1 cellular context compared by ENCODE assay signal in the genomic region with DNA sequence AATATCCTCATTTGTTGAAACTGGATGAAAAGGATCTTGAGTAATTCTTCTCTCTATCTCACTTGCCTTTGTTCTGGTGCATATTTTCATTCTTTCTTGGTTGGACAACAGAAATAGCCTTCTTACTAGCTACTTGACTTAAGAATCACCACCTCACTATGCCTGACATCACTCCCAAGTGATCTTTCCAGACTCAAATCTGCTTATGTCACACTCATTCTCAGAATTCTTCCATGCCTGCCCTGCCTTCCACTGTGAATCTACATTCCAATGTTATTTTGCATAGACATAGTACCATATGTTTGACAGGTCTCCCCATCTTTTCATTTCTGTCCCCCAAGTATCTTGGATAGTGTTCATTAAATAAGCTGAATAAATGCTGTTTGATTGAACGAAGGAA.
TF ChIP-seq lines count a peak whose summit lies in the region.

No MANE protein-coding gene starts in this region.

TF ChIP-seq in GM23338, 12 proteins besides CTCF, POLR2A, EP300 and RAD21:
- TF ChIP-seq EZH2phosphoT487 (IDR thresholded peaks at IDR 0.05; ENCODE audit: unreplicated experiment): no peak
- no peak for TF ChIP-seq NANOG (IDR thresholded peaks at IDR 0.05; ENCODE audit: borderline replicate concordance)
- TF ChIP-seq JUNB (IDR thresholded peaks at IDR 0.05; ENCODE audit: unreplicated experiment): no peak
- TF ChIP-seq EZH2 (IDR thresholded peaks at IDR 0.05; ENCODE audit: low read depth, unreplicated experiment): no peak
- no peak for TF ChIP-seq STAT1 (IDR thresholded peaks at IDR 0.05; ENCODE audit: unreplicated experiment)
- TF ChIP-seq, protein P1, sequence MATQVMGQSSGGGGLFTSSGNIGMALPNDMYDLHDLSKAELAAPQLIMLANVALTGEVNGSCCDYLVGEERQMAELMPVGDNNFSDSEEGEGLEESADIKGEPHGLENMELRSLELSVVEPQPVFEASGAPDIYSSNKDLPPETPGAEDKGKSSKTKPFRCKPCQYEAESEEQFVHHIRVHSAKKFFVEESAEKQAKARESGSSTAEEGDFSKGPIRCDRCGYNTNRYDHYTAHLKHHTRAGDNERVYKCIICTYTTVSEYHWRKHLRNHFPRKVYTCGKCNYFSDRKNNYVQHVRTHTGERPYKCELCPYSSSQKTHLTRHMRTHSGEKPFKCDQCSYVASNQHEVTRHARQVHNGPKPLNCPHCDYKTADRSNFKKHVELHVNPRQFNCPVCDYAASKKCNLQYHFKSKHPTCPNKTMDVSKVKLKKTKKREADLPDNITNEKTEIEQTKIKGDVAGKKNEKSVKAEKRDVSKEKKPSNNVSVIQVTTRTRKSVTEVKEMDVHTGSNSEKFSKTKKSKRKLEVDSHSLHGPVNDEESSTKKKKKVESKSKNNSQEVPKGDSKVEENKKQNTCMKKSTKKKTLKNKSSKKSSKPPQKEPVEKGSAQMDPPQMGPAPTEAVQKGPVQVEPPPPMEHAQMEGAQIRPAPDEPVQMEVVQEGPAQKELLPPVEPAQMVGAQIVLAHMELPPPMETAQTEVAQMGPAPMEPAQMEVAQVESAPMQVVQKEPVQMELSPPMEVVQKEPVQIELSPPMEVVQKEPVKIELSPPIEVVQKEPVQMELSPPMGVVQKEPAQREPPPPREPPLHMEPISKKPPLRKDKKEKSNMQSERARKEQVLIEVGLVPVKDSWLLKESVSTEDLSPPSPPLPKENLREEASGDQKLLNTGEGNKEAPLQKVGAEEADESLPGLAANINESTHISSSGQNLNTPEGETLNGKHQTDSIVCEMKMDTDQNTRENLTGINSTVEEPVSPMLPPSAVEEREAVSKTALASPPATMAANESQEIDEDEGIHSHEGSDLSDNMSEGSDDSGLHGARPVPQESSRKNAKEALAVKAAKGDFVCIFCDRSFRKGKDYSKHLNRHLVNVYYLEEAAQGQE (IDR thresholded peaks at IDR 0.05; ENCODE audit: unreplicated experiment): no peak
- no peak for TF ChIP-seq ZNF114 (CRISPR knock-in tag; IDR thresholded peaks at IDR 0.05)
- no peak for TF ChIP-seq ZNF331 (CRISPR knock-in tag; IDR thresholded peaks at IDR 0.05; ENCODE audit: low read depth)
- TF ChIP-seq CREB1 (CRISPR knock-in tag; IDR thresholded peaks at IDR 0.05; ENCODE audit: low read depth): no peak
- no peak for TF ChIP-seq POLR2AphosphoS5 (IDR thresholded peaks at IDR 0.05; ENCODE audit: low read depth)
- TF ChIP-seq, protein P2, sequence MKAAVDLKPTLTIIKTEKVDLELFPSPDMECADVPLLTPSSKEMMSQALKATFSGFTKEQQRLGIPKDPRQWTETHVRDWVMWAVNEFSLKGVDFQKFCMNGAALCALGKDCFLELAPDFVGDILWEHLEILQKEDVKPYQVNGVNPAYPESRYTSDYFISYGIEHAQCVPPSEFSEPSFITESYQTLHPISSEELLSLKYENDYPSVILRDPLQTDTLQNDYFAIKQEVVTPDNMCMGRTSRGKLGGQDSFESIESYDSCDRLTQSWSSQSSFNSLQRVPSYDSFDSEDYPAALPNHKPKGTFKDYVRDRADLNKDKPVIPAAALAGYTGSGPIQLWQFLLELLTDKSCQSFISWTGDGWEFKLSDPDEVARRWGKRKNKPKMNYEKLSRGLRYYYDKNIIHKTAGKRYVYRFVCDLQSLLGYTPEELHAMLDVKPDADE (IDR thresholded peaks at IDR 0.05): no peak
- TF ChIP-seq, protein P3, sequence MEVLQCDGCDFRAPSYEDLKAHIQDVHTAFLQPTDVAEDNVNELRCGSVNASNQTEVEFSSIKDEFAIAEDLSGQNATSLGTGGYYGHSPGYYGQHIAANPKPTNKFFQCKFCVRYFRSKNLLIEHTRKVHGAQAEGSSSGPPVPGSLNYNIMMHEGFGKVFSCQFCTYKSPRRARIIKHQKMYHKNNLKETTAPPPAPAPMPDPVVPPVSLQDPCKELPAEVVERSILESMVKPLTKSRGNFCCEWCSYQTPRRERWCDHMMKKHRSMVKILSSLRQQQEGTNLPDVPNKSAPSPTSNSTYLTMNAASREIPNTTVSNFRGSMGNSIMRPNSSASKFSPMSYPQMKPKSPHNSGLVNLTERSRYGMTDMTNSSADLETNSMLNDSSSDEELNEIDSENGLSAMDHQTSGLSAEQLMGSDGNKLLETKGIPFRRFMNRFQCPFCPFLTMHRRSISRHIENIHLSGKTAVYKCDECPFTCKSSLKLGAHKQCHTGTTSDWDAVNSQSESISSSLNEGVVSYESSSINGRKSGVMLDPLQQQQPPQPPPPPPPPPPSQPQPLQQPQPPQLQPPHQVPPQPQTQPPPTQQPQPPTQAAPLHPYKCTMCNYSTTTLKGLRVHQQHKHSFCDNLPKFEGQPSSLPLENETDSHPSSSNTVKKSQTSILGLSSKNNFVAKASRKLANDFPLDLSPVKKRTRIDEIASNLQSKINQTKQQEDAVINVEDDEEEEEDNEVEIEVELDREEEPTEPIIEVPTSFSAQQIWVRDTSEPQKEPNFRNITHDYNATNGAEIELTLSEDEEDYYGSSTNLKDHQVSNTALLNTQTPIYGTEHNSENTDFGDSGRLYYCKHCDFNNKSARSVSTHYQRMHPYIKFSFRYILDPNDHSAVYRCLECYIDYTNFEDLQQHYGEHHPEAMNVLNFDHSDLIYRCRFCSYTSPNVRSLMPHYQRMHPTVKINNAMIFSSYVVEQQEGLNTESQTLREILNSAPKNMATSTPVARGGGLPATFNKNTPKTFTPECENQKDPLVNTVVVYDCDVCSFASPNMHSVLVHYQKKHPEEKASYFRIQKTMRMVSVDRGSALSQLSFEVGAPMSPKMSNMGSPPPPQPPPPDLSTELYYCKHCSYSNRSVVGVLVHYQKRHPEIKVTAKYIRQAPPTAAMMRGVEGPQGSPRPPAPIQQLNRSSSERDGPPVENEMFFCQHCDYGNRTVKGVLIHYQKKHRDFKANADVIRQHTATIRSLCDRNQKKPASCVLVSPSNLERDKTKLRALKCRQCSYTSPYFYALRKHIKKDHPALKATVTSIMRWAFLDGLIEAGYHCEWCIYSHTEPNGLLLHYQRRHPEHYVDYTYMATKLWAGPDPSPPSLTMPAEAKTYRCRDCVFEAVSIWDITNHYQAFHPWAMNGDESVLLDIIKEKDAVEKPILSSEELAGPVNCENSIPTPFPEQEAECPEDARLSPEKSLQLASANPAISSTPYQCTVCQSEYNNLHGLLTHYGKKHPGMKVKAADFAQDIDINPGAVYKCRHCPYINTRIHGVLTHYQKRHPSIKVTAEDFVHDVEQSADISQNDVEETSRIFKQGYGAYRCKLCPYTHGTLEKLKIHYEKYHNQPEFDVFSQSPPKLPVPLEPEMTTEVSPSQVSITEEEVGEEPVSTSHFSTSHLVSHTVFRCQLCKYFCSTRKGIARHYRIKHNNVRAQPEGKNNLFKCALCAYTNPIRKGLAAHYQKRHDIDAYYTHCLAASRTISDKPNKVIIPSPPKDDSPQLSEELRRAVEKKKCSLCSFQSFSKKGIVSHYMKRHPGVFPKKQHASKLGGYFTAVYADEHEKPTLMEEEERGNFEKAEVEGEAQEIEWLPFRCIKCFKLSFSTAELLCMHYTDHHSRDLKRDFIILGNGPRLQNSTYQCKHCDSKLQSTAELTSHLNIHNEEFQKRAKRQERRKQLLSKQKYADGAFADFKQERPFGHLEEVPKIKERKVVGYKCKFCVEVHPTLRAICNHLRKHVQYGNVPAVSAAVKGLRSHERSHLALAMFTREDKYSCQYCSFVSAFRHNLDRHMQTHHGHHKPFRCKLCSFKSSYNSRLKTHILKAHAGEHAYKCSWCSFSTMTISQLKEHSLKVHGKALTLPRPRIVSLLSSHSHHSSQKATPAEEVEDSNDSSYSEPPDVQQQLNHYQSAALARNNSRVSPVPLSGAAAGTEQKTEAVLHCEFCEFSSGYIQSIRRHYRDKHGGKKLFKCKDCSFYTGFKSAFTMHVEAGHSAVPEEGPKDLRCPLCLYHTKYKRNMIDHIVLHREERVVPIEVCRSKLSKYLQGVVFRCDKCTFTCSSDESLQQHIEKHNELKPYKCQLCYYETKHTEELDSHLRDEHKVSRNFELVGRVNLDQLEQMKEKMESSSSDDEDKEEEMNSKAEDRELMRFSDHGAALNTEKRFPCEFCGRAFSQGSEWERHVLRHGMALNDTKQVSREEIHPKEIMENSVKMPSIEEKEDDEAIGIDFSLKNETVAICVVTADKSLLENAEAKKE (CRISPR knock-in tag; IDR thresholded peaks at IDR 0.05): no peak
